Comparison of ENCODE assay signal across 8 cellular contexts in the genomic region with DNA sequence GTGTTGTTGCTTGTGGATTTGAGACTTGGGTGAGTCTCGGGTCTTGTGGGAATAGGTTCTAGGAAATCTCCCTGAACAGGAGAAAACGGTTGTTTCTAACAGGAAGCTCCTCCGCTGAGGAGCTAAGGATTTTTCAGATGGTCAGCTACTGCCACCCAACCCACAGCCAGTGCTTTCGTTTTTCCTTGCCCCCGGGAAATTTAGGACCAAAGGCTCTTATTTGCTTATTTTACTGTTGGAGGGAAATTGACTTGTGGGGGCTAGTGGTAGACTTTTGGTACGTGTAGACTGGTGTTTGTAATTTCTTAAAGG. TPM values are rescaled to one million over a fixed set of nuclear protein-coding genes. Genes with fewer than 3 reads are reported as not detected.
DNase-seq lines count a peak whose midpoint lies in the region; ATAC-seq lines count a peak whose summit lies in the region.

No MANE protein-coding gene starts in this region.

- H3K4me2 ChIP-seq in skeletal muscle satellite cell (ENCODE audit: low read length) = peak overlapping the region; percentile 89

- no peaks in the 10 kb centered on the region for H3K36me3 Mint-ChIP-seq in activated CD4-positive, alpha-beta T cell treated with anti-CD3 and anti-CD28 coated beads for 36 hours (ENCODE audit: low read depth)

- intact Hi-C loops in activated CD4-positive, alpha-beta T cell treated with anti-CD3 and anti-CD28 coated beads for 36 hours (cut with DNase I, micrococcal nuclease) = no loop called here

- H3K36me3 ChIP-seq in adipocyte (ENCODE audit: control insufficient read depth, insufficient read depth, low read length, severe bottlenecking) (no peaks in the 10 kb centered on the region), iPS-15b (ENCODE audit: control insufficient read depth, insufficient read depth, low read length) (no peaks in the 10 kb centered on the region), skeletal muscle satellite cell (ENCODE audit: insufficient read depth, low read length) (no peaks in the 10 kb centered on the region)

- peak overlapping the region; percentile 91 for H3K9ac ChIP-seq in adipocyte (ENCODE audit: low read length)
- H3K9ac ChIP-seq in iPS-15b (ENCODE audit: low read depth, low read length) = peak overlapping the region; percentile 32
- peak overlapping the region; percentile 90 for H3K9ac ChIP-seq in skeletal muscle satellite cell (ENCODE audit: low read depth, low read length)

- H3K4me1 ChIP-seq in adipocyte (ENCODE audit: control insufficient read depth, insufficient read depth, low read length) (peaks cover 15% of the 10 kb centered on the region), iPS-15b (ENCODE audit: control insufficient read depth, insufficient read depth, low read length) (peaks cover 2% of the 10 kb centered on the region), skeletal muscle satellite cell (ENCODE audit: control insufficient read depth, insufficient read depth, low read length) (peaks cover 15% of the 10 kb centered on the region)

- H3K9me3 ChIP-seq in adipocyte (ENCODE audit: control insufficient read depth, low read length) = no peaks in the 10 kb centered on the region
- H3K9me3 ChIP-seq in iPS-15b (ENCODE audit: control insufficient read depth, insufficient read depth, low read length) = no peaks in the 10 kb centered on the region
- no peaks in the 10 kb centered on the region for H3K9me3 ChIP-seq in skeletal muscle satellite cell (replicated peaks; ENCODE audit: low read length)

- H3K4me3 ChIP-seq in adipocyte (ENCODE audit: low read length) (peak overlapping the region; percentile 95), iPS-15b (ENCODE audit: low read depth, low read length) (peak overlapping the region; percentile 61), skeletal muscle satellite cell (ENCODE audit: low read length) (peak overlapping the region; percentile 90)

- no peak overlapping the region for H3K27ac Mint-ChIP-seq in activated CD4-positive, alpha-beta T cell treated with anti-CD3 and anti-CD28 coated beads for 36 hours

- CTCF ChIA-PET in activated CD4-positive, alpha-beta T cell treated with anti-CD3 and anti-CD28 coated beads for 36 hours (lab: Charles Lee) = interaction anchor here (1.0 kb wide), 1 partner anchor 10 kb away, joined by 3 read pairs; no protein-coding TSS in a partner anchor

- no peaks in the 10 kb centered on the region for H3K9me3 Mint-ChIP-seq in activated CD4-positive, alpha-beta T cell treated with anti-CD3 and anti-CD28 coated beads for 36 hours (ENCODE audit: low read depth)

- no peak for DNase-seq in activated CD4-positive, alpha-beta T cell treated with anti-CD3 and anti-CD28 coated beads for 36 hours
- no peak for DNase-seq in activated CD4-positive, alpha-beta T cell treated with anti-CD3 and anti-CD28 coated beads, Interleukin-2, amount 50 U/mL, for 4 hours
- DNase-seq in adipocyte (ENCODE audit: low read depth) = no peak
- no peak for DNase-seq in HT-29 (ENCODE audit: low spot score)
- DNase-seq in activated CD8-positive, alpha-beta memory T cell treated with anti-CD3 and anti-CD28 coated beads, Interleukin-2, amount 50 U/mL, for 48 hours = no peak

- H3K4me1 Mint-ChIP-seq in activated CD4-positive, alpha-beta T cell treated with anti-CD3 and anti-CD28 coated beads for 36 hours = peaks cover 10% of the 10 kb centered on the region

- peak overlapping the region; percentile 66 for H3K4me3 Mint-ChIP-seq in activated CD4-positive, alpha-beta T cell treated with anti-CD3 and anti-CD28 coated beads for 36 hours

- POLR2A ChIA-PET in activated CD4-positive, alpha-beta T cell treated with anti-CD3 and anti-CD28 coated beads for 36 hours (lab: Charles Lee) = no interaction called here

- ATAC-seq in activated CD4-positive, alpha-beta T cell treated with anti-CD3 and anti-CD28 coated beads for 36 hours = no peak
- no peak for ATAC-seq in GM19397 (IDR thresholded peaks at IDR 0.05; ENCODE audit: unreplicated experiment)

- H3K27me3 ChIP-seq in adipocyte (replicated peaks; ENCODE audit: control insufficient read depth, insufficient read depth, low read length) (no peaks in the 10 kb centered on the region), iPS-15b (ENCODE audit: control insufficient read depth, insufficient read depth, low read length) (peaks cover 3% of the 10 kb centered on the region), skeletal muscle satellite cell (ENCODE audit: control insufficient read depth, insufficient read depth, low read length) (no peaks in the 10 kb centered on the region)

- peaks cover 38% of the 10 kb centered on the region for H3K27me3 Mint-ChIP-seq in activated CD4-positive, alpha-beta T cell treated with anti-CD3 and anti-CD28 coated beads for 36 hours

RNA-seq across cellular contexts. Expression of a gene that starts 0.8 kb away (rescaled TPM):
- under 1 TPM; 0.18 to 0.32 TPM for total RNA-seq in activated CD4-positive, alpha-beta T cell treated with anti-CD3 and anti-CD28 coated beads for 36 hours
- 37.6 and 39.3 TPM in 2 replicates for total RNA-seq in skeletal muscle satellite cell (2012; rRNA removed)
- 18.8 and 21.1 TPM in 2 replicates for total RNA-seq in HT-29 (2014; rRNA removed; shearing (Covaris generic))

Comparison
In these comparisons a context has a peak if more than half of its experiments do, and no peak if none do; other contexts are left out.
1. H3K9ac ChIP-seq: peak in every context shown above with its lines; median percentile 91 in adipocyte; 90 in skeletal muscle satellite cell; 32 in iPS-15b.
2. RNA of a gene that starts 0.8 kb away (total RNA-seq): 18.8 to 21.1 TPM in HT-29; 0.18 to 0.32 TPM in activated CD4-positive, alpha-beta T cell treated with anti-CD3 and anti-CD28 coated beads for 36 hours; every median in the first group is over 10 times any median in the second.
3. Peak in every context shown above with its lines, with median percentiles within 50 percentile points of each other: H3K4me3 ChIP-seq.